ENCODE assay signal across 1 cellular context in genomic region chr15:62060116-62060895, GRCh38.
A peak's percentile ranks its signal among the peaks of the same experiment; 100 is the strongest.
TF ChIP-seq lines count a peak whose summit lies in the region.

VPS13C (minus strand) TSS chr15:62060447; CDS start chr15:62060374, 73 bp downstream.

TF ChIP-seq in HEK293, 187 proteins besides CTCF, POLR2A, EP300 and RAD21 (continued from another document):
- TF ChIP-seq AEBP2 (tag by site-specific recombination; IDR thresholded peaks at IDR 0.05; ENCODE audit: borderline replicate concordance), result no peak
- peak; percentile 96 for TF ChIP-seq SCRT1 (tag by site-specific recombination; IDR thresholded peaks at IDR 0.05; ENCODE audit: borderline replicate concordance)
- peak; percentile 10; the same call in 1 of the 2 replicates for TF ChIP-seq ZBTB11 (tag by site-specific recombination; conservative IDR thresholded peaks at IDR 0.05; ENCODE audit: low read depth)
- no peak for TF ChIP-seq KLF7 (tag by site-specific recombination; IDR thresholded peaks at IDR 0.05; ENCODE audit: borderline replicate concordance)
- TF ChIP-seq ZBTB20 (tag by site-specific recombination; IDR thresholded peaks at IDR 0.05), result peak; percentile 49
- TF ChIP-seq ZFHX2 (tag by site-specific recombination; conservative IDR thresholded peaks at IDR 0.05), result peak; percentile 75
- TF ChIP-seq KLF8 (tag by site-specific recombination; IDR thresholded peaks at IDR 0.05), result peak; percentile 61; the same call in 1 of the 2 replicates
- TF ChIP-seq ZNF16 (tag by site-specific recombination; IDR thresholded peaks at IDR 0.05; ENCODE audit: low read depth), result no peak
- peak; percentile 71 for TF ChIP-seq ZBTB26 (tag by site-specific recombination; optimal IDR thresholded peaks at IDR 0.05)
- TF ChIP-seq ZNF660 (tag by site-specific recombination; IDR thresholded peaks at IDR 0.05), result peak; percentile 56; the same call in 1 of the 2 replicates
- peak; percentile 54 for TF ChIP-seq KLF10 (tag by site-specific recombination; IDR thresholded peaks at IDR 0.05)
- no peak for TF ChIP-seq ZNF311 (tag by site-specific recombination; IDR thresholded peaks at IDR 0.05; ENCODE audit: borderline replicate concordance)
- peak; percentile 95 for TF ChIP-seq TCF7L2 (IDR thresholded peaks at IDR 0.05; ENCODE audit: borderline replicate concordance, low read depth, low read length)
- TF ChIP-seq ZNF837 (tag by site-specific recombination; IDR thresholded peaks at IDR 0.05), result no peak
- TF ChIP-seq ZNF629 (tag by site-specific recombination; IDR thresholded peaks at IDR 0.05), result peak; percentile 29; the same call in 1 of the 2 replicates
- peak; percentile 60; the same call in 1 of the 2 replicates for TF ChIP-seq ZNF362 (tag by site-specific recombination; IDR thresholded peaks at IDR 0.05)
- TF ChIP-seq ZNF658 (tag by site-specific recombination; IDR thresholded peaks at IDR 0.05), result no peak
- peak; percentile 34; the same call in 1 of the 2 replicates for TF ChIP-seq ZXDB (tag by site-specific recombination; IDR thresholded peaks at IDR 0.05)
- TF ChIP-seq ZNF184 (tag by site-specific recombination; IDR thresholded peaks at IDR 0.05), result no peak
- 0 out of 2 replicates have a peak, but pooled peaks have one; percentile 60 for TF ChIP-seq ZSCAN30 (tag by site-specific recombination; IDR thresholded peaks at IDR 0.05)
- TF ChIP-seq PATZ1 (tag by site-specific recombination; IDR thresholded peaks at IDR 0.05), result peak; percentile 65
- TF ChIP-seq SP3 (tag by site-specific recombination; IDR thresholded peaks at IDR 0.05), result 0 out of 2 replicates have a peak, but pooled peaks have one; percentile 28
- peak; percentile 90 for TF ChIP-seq ZNF341 (tag by site-specific recombination; IDR thresholded peaks at IDR 0.05; ENCODE audit: low read depth)
- peak; percentile 17; the same call in 1 of the 2 replicates for TF ChIP-seq ZNF2 (tag by site-specific recombination; IDR thresholded peaks at IDR 0.05)
- TF ChIP-seq ZSCAN23 (tag by site-specific recombination; IDR thresholded peaks at IDR 0.05), result 0 out of 2 replicates have a peak, but pooled peaks have one; percentile 21
- TF ChIP-seq ZNF501 (tag by site-specific recombination; IDR thresholded peaks at IDR 0.05), result peak; percentile 65
- peak; percentile 65; the same call in 1 of the 2 replicates for TF ChIP-seq PBX3 (CRISPR knock-in tag; IDR thresholded peaks at IDR 0.05)
- TF ChIP-seq ZNF404 (tag by site-specific recombination; IDR thresholded peaks at IDR 0.05), result no peak
- 0 out of 2 replicates have a peak, but pooled peaks have one; percentile 66 for TF ChIP-seq ZBTB48 (tag by site-specific recombination; IDR thresholded peaks at IDR 0.05)
- TF ChIP-seq KLF9 (tag by site-specific recombination; IDR thresholded peaks at IDR 0.05; ENCODE audit: low read depth), result peak; percentile 35; the same call in 1 of the 2 replicates
- no peak for TF ChIP-seq ZNF488 (tag by site-specific recombination; IDR thresholded peaks at IDR 0.05)
- TF ChIP-seq GLI4 (tag by site-specific recombination; IDR thresholded peaks at IDR 0.05), result 0 out of 2 replicates have a peak, but pooled peaks have one; percentile 42
- TF ChIP-seq ZBTB17 (tag by site-specific recombination; IDR thresholded peaks at IDR 0.05), result peak; percentile 78
- peak; percentile 85 for TF ChIP-seq ZNF10 (tag by site-specific recombination; IDR thresholded peaks at IDR 0.05)
- TF ChIP-seq SCRT2 (tag by site-specific recombination; IDR thresholded peaks at IDR 0.05), result peak; percentile 98
- TF ChIP-seq YY1 (tag by site-specific recombination; IDR thresholded peaks at IDR 0.05), result peak; percentile 40; the same call in 1 of the 2 replicates
- no peak for TF ChIP-seq ZNF423 (tag by site-specific recombination; IDR thresholded peaks at IDR 0.05)
- peak; percentile 55; the same call in 1 of the 2 replicates for TF ChIP-seq ZEB2 (tag by site-specific recombination; IDR thresholded peaks at IDR 0.05)
- TF ChIP-seq GLIS1 (tag by site-specific recombination; IDR thresholded peaks at IDR 0.05), result peak; percentile 12; the same call in 1 of the 2 replicates
